In the genomic region with DNA sequence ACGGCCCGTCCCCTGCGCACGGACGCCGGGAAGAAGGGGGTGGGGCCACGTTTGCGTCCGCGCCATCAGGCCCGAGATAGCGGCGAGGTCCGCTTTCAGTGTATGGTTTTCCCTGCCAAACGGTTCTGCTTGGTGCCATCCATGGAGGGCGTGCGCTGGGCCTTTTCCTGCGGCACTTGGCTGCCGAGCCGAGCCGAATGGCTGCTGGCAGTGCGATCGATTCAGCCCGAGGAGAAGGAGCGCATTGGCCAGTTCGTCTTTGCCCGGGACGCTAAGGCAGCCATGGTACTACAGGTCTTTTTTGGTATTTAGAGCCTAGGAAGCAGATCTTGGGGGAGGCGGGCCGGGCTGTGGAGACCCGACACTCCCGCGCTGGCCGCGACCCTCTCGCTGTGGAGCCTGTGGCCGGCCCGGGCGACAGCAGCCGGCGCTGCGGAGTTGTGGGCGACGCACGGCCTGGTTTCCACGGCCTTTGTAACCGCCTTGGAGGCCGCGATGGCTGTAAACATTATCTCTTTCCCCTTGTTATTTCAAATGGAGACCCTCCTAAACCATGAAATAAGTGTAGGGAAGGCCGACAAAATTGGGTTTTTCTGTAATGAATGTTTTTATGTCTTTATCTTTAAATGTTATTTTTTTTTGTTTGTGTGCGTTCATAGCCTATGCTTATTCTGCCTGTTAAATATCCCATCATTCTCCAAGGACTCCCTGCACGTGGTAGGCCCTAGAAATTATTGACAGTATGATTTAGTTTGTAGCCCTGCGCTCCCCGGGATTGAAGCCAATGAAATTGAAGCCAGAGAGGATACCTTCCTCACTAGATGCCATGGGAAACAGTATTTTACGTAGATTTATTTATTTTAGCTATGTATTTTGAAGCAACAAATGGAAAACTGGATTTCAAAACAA, we compare ENCODE assay signal across 1 cellular context.
TF ChIP-seq lines count a peak whose summit lies in the region.

A gene with protein sequence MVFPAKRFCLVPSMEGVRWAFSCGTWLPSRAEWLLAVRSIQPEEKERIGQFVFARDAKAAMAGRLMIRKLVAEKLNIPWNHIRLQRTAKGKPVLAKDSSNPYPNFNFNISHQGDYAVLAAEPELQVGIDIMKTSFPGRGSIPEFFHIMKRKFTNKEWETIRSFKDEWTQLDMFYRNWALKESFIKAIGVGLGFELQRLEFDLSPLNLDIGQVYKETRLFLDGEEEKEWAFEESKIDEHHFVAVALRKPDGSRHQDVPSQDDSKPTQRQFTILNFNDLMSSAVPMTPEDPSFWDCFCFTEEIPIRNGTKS (plus strand): TSS at position 54 of the 909 bp plus-strand sequence. CDS start 49 bp downstream, at position 103.

TF ChIP-seq in HepG2, 621 proteins besides CTCF, POLR2A, EP300 and RAD21 (continued from another document):
- TF ChIP-seq, protein P1, sequence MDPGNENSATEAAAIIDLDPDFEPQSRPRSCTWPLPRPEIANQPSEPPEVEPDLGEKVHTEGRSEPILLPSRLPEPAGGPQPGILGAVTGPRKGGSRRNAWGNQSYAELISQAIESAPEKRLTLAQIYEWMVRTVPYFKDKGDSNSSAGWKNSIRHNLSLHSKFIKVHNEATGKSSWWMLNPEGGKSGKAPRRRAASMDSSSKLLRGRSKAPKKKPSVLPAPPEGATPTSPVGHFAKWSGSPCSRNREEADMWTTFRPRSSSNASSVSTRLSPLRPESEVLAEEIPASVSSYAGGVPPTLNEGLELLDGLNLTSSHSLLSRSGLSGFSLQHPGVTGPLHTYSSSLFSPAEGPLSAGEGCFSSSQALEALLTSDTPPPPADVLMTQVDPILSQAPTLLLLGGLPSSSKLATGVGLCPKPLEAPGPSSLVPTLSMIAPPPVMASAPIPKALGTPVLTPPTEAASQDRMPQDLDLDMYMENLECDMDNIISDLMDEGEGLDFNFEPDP (CRISPR knock-in tag; conservative IDR thresholded peaks at IDR 0.05), result 0 out of 2 replicates have a peak, but pooled peaks have one; percentile 78
- no peak for TF ChIP-seq NR2F6 (IDR thresholded peaks at IDR 0.05)
- 0 out of 2 replicates have a peak, but pooled peaks have one; percentile 8 for TF ChIP-seq NR2F6 (CRISPR knock-in tag; IDR thresholded peaks at IDR 0.05)
- no peak for TF ChIP-seq FOXA1 (IDR thresholded peaks at IDR 0.05)
- 0 out of 2 replicates have a peak, but pooled peaks have one; percentile 6 for TF ChIP-seq FOXA1 (CRISPR knock-in tag; IDR thresholded peaks at IDR 0.05)
- peak; percentile 89 for TF ChIP-seq ZNF224 (CRISPR knock-in tag; IDR thresholded peaks at IDR 0.05)
- TF ChIP-seq, protein P2, sequence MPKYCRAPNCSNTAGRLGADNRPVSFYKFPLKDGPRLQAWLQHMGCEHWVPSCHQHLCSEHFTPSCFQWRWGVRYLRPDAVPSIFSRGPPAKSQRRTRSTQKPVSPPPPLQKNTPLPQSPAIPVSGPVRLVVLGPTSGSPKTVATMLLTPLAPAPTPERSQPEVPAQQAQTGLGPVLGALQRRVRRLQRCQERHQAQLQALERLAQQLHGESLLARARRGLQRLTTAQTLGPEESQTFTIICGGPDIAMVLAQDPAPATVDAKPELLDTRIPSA (CRISPR knock-in tag; IDR thresholded peaks at IDR 0.05; ENCODE audit: borderline replicate concordance), result no peak; the same call in 1 of the 2 replicates
- TF ChIP-seq, protein P3, sequence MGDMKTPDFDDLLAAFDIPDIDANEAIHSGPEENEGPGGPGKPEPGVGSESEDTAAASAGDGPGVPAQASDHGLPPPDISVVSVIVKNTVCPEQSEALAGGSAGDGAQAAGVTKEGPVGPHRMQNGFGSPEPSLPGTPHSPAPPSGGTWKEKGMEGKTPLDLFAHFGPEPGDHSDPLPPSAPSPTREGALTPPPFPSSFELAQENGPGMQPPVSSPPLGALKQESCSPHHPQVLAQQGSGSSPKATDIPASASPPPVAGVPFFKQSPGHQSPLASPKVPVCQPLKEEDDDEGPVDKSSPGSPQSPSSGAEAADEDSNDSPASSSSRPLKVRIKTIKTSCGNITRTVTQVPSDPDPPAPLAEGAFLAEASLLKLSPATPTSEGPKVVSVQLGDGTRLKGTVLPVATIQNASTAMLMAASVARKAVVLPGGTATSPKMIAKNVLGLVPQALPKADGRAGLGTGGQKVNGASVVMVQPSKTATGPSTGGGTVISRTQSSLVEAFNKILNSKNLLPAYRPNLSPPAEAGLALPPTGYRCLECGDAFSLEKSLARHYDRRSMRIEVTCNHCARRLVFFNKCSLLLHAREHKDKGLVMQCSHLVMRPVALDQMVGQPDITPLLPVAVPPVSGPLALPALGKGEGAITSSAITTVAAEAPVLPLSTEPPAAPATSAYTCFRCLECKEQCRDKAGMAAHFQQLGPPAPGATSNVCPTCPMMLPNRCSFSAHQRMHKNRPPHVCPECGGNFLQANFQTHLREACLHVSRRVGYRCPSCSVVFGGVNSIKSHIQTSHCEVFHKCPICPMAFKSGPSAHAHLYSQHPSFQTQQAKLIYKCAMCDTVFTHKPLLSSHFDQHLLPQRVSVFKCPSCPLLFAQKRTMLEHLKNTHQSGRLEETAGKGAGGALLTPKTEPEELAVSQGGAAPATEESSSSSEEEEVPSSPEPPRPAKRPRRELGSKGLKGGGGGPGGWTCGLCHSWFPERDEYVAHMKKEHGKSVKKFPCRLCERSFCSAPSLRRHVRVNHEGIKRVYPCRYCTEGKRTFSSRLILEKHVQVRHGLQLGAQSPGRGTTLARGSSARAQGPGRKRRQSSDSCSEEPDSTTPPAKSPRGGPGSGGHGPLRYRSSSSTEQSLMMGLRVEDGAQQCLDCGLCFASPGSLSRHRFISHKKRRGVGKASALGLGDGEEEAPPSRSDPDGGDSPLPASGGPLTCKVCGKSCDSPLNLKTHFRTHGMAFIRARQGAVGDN (CRISPR knock-in tag; IDR thresholded peaks at IDR 0.05), result peak; percentile 83
- TF ChIP-seq KAT7 (CRISPR knock-in tag; IDR thresholded peaks at IDR 0.05; ENCODE audit: borderline replicate concordance), result peak; percentile 86; the same call in 1 of the 2 replicates
